8 cellular contexts compared by ENCODE assay signal in the genomic region with DNA sequence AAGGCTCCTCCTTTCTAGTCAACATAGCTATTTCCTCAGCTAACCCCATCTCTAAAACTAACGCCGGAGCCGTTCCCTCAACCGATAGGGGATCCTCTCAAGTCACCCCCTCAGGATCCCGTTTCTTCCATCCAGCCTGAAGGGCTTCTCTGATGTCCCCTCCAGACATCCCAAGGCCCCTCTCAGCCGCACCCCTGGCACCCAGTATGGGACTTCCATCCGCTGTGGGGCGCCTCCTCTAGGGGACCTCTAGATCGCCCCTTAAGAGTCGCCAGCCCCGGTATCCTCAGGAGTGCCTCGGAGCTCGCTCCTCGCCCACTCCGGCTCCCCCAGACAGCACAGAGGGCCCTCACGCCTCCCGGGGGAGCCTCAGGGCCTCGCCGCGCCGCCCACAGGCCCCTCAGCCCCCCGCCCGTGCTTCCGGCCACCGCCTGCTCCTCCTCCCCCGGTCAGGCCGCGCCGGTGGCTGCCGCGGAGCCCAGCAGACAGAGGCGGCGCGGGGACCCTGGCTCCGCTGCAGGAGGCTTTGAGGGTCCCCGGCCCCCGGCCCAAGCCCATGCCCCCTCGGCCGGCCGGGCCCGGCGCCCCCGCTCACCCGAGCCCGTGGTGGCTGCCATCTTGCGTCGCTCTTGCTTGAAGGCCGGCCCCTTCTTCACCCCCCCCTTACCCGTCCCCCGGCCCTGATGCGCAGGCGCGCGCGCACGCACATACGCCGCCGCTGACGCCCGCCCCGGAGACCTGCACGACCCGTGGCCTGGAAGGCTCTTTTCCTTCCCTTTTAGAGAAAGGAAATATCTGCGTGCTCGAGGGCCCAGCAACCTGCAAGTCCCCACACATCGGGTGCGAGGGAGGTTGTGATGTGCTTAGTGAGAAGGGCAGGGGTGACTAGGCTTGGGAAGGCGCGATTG. TPM values are rescaled to one million over a fixed set of nuclear protein-coding genes. Genes with fewer than 3 reads are reported as not detected.
DNase-seq lines count a peak whose midpoint lies in the region; ATAC-seq lines count a peak whose summit lies in the region.

A gene (minus strand): TSS at position 639 of the 908 bp plus-strand sequence. CDS start 22 bp downstream, at position 617.

- peaks cover 32% of the 10 kb centered on the region for H3K36me3 Mint-ChIP-seq in activated CD4-positive, alpha-beta T cell treated with anti-CD3 and anti-CD28 coated beads, Interleukin-2, amount 10 ng/mL, durations not matched to agents 24 days and 14 days (ENCODE audit: low read depth)

- peak within 1 kb of the TSS; percentile 97 for H3K27ac Mint-ChIP-seq in activated CD4-positive, alpha-beta T cell treated with anti-CD3 and anti-CD28 coated beads, Interleukin-2, amount 10 ng/mL, durations not matched to agents 24 days and 14 days

- peak within 1 kb of the TSS; percentile 99 for H3K27ac ChIP-seq in cingulate gyrus (ENCODE audit: low read depth, low read length)

- peak; percentile 43 for ATAC-seq in GM18867 (IDR thresholded peaks at IDR 0.05; ENCODE audit: unreplicated experiment)
- peak; percentile 40 for ATAC-seq in HG03460 (IDR thresholded peaks at IDR 0.05; ENCODE audit: unreplicated experiment)
- peak; percentile 78 for ATAC-seq in left colon

- peaks cover 74% of the 10 kb centered on the region for H3K4me1 Mint-ChIP-seq in activated CD4-positive, alpha-beta T cell treated with anti-CD3 and anti-CD28 coated beads, Interleukin-2, amount 10 ng/mL, durations not matched to agents 24 days and 14 days

- no peaks in the 10 kb centered on the region for H3K9me3 Mint-ChIP-seq in activated CD4-positive, alpha-beta T cell treated with anti-CD3 and anti-CD28 coated beads, Interleukin-2, amount 10 ng/mL, durations not matched to agents 24 days and 14 days

- H3K27me3 Mint-ChIP-seq in activated CD4-positive, alpha-beta T cell treated with anti-CD3 and anti-CD28 coated beads, Interleukin-2, amount 10 ng/mL, durations not matched to agents 24 days and 14 days = no peaks in the 10 kb centered on the region

- DNase-seq in A172 (ENCODE audit: low spot score) = peak; percentile 66
- DNase-seq in NCI-H526 treated with DMSO at 0.1 percent for 48 hours (lab: John Stamatoyannopoulos, UW) = peak; percentile 65
- DNase-seq in activated CD4-positive, alpha-beta T cell treated with anti-CD3 and anti-CD28 coated beads, Interleukin-2, amount 10 ng/mL, durations not matched to agents 24 days and 14 days = peak; percentile 96
- peak; percentile 89 to 93 for DNase-seq in left colon
- peak; percentile 84 to 86 for DNase-seq in stimulated activated CD4-positive, alpha-beta T cell treated with anti-CD3 and anti-CD28 coated beads, Interleukin-1b, Interleukin-23, amount 100 ng/mL, for 4 hours (ENCODE audit: low read depth in 2 of 2)

- intact Hi-C loops in activated CD4-positive, alpha-beta T cell treated with anti-CD3 and anti-CD28 coated beads, Interleukin-2, amount 10 ng/mL, durations not matched to agents 24 days and 14 days (cut with micrococcal nuclease) = loop anchor here (1.0 to 10.0 kb wide), 6 partner anchors 41 to 1068 kb away; a partner anchor contains a TSS
- intact Hi-C loops in left colon (cut with DNase I, micrococcal nuclease) = no loop called here

- H3K4me3 Mint-ChIP-seq in activated CD4-positive, alpha-beta T cell treated with anti-CD3 and anti-CD28 coated beads, Interleukin-2, amount 10 ng/mL, durations not matched to agents 24 days and 14 days = peak within 1 kb of the TSS; percentile 98

RNA-seq across cellular contexts. Expression of the gene that starts here (rescaled TPM):
- total RNA-seq in A172 (2014; rRNA removed; shearing (Covaris generic)) = 58.9 and 59.1 TPM in 2 replicates
- total RNA-seq in activated CD4-positive, alpha-beta T cell treated with anti-CD3 and anti-CD28 coated beads, Interleukin-2, amount 10 ng/mL, durations not matched to agents 24 days and 14 days = 142 and 153 TPM in 2 replicates
- 100 to 1,000 TPM in 1 of 2 donors, 10 to 100 TPM in 1; 70.8 to 106 TPM for total RNA-seq in left colon

Comparison
In these comparisons a context has a peak if more than half of its experiments do, and no peak if none do; other contexts are left out.
1. Peak in every context shown above with its lines: DNase-seq, ATAC-seq and H3K27ac ChIP-seq.